11 cellular contexts compared by ENCODE assay signal in genomic region chr11:114111369-114112042, GRCh38. TPM values are rescaled to one million over a fixed set of nuclear protein-coding genes. Genes with fewer than 3 reads are reported as not detected.
DNase-seq lines count a peak whose midpoint lies in the region; FAIRE-seq and TF ChIP-seq lines count a peak whose summit lies in the region.
"Had no signal": no experiment of that assay in that cellular context is flagged by ENCODE, and none has a peak within 500 bp of the region (broad histone marks: within the 10 kb centered on the region; RNA-seq: fewer than 3 reads in every experiment).

No MANE protein-coding gene starts in this region.

- H3K27ac ChIP-seq in dorsolateral prefrontal cortex, result peak overlapping the region in 58 of 59 donors; percentile 4 to 87 (median 76)
- H3K27ac ChIP-seq: KMS-11 had no signal

- in situ Hi-C loops in G401 (cut with HindIII; ENCODE audit: low sequenced_read_pairs), result no loop called here

- peak; percentile 94 for DNase-seq in OCI-M1 (lab: John Stamatoyannopoulos, UW)
- DNase-seq in dorsolateral prefrontal cortex, result peak in 1 of 10 donors; percentile 7
- peak; percentile 54 for DNase-seq in midbrain (lab: John Stamatoyannopoulos, UW)
- DNase-seq in superior temporal gyrus (ENCODE audit: extremely low spot score), result peak; percentile 72
- DNase-seq in G401 (ENCODE audit: low spot score), result no peak
- no peak for DNase-seq in HTR-8/SVneo (ENCODE audit: insufficient read length, low spot score)
- DNase-seq in activated CD8-positive, alpha-beta memory T cell treated with anti-CD3 and anti-CD28 coated beads, Interleukin-2, amount 50 U/mL, for 4 hours, result no peak
- no peak for DNase-seq in GM10266 (ENCODE audit: extremely low spot score)
- DNase-seq: effector CD4-positive, alpha-beta T cell; GDM1 had no signal

- peak overlapping the region in 50 of 59 donors; percentile 0 to 60 (median 30) for H3K4me3 ChIP-seq in dorsolateral prefrontal cortex

- no peak for FAIRE-seq in HTR-8/SVneo (lab: Jason Lieb, UNC)

- TF ChIP-seq CTCF in dorsolateral prefrontal cortex (IDR thresholded peaks at IDR 0.05 in 54 of 56, conservative IDR thresholded peaks at IDR 0.05 in 2 of 56; ENCODE audit: low read depth in 1 of 56, partially characterized antibody in 56 of 56) (peak in 9 of 56 donors; percentile 12 to 46 (median 19)), GM10266 (IDR thresholded peaks at IDR 0.05; ENCODE audit: control insufficient read depth, insufficient read depth, low read depth, missing control alignments) (no peak)

- intact Hi-C loops in dorsolateral prefrontal cortex (cut with DNase I), result no loop called here

- no peaks in the 10 kb centered on the region for H3K27me3 ChIP-seq in dorsolateral prefrontal cortex

RNA-seq across cellular contexts. Expression of gene ZBTB16, which starts 52.0 kb away (rescaled TPM):
- 100 to 1,000 TPM in 118 of 120 experiments, 10 to 100 TPM in 2; 78.3 to 259 (median 179) TPM for total RNA-seq in dorsolateral prefrontal cortex
- total RNA-seq in G401 (2014; rRNA removed; shearing (Covaris generic)), result not detected in 2 replicates

Comparison
In these comparisons a context has a peak if more than half of its experiments do, and no peak if none do; other contexts are left out.
1. DNase-seq: peak in OCI-M1 (single experiment), midbrain (single experiment) and superior temporal gyrus (single experiment); none in G401 (single experiment), HTR-8/SVneo (single experiment), activated CD8-positive, alpha-beta memory T cell treated with anti-CD3 and anti-CD28 coated beads, Interleukin-2, amount 50 U/mL, for 4 hours (single experiment) and GM10266 (single experiment).
2. RNA of gene ZBTB16, which starts 52.0 kb away (total RNA-seq): 78.3 to 259 TPM in dorsolateral prefrontal cortex; not detected in G401; every median in the first group is over 10 times any median in the second.